In genomic region chr3:166013073-166013679, GRCh38 we compare ENCODE assay signal across 8 cellular contexts.
DNase-seq lines count a peak whose midpoint lies in the region; ATAC-seq, FAIRE-seq and TF ChIP-seq lines count a peak whose summit lies in the region.

No MANE protein-coding gene starts in this region.

- no peaks in the 10 kb centered on the region for H3K36me3 ChIP-seq in pancreas

- WGBS in pancreas, 2 donors: 2 to 10% methylated on average over 1 of the region's 1 CpG

- peak; percentile 96 for FAIRE-seq in pancreas (lab: Jason Lieb, UNC)

- no peaks in the 10 kb centered on the region for H3K9me3 ChIP-seq in pancreas

- no peaks in the 10 kb centered on the region for H3K27me3 ChIP-seq in pancreas

- ATAC-seq in GM18867 (IDR thresholded peaks at IDR 0.05; ENCODE audit: unreplicated experiment) (peak; percentile 44), pancreas (peak in 1 of 4 donors; percentile 43), GM21526 (IDR thresholded peaks at IDR 0.05; ENCODE audit: low FRiP score, unreplicated experiment) (no peak), HG03442 (IDR thresholded peaks at IDR 0.05; ENCODE audit: unreplicated experiment) (no peak), HG02798 (IDR thresholded peaks at IDR 0.05; ENCODE audit: poor library complexity, unreplicated experiment) (no peak)

- TF ChIP-seq CTCF in 22Rv1 (IDR thresholded peaks at IDR 0.05) (peak; percentile 71), pancreas (IDR thresholded peaks at IDR 0.05) (peak in 2 of 4 donors; percentile 20 to 52)

- DNase-seq in NCI-H524 (lab: John Stamatoyannopoulos, UW): peak; percentile 64
- peak; percentile 44 for DNase-seq in dermis blood vessel endothelial cell
- DNase-seq in pancreas: no peak

- H3K4me3 ChIP-seq in pancreas: no peak overlapping the region

- intact Hi-C loops in pancreas (cut with DNase I): loop anchor here in 2 of 3 donors (10.0 kb wide), 1 partner anchor 1022 kb away; no protein-coding TSS in a partner anchor

- no peaks in the 10 kb centered on the region for H3K4me1 ChIP-seq in pancreas

- H3K27ac ChIP-seq in 22Rv1 (no peak overlapping the region), pancreas (no peak overlapping the region)

Comparison
In these comparisons a context has a peak if more than half of its experiments do, and no peak if none do; other contexts are left out.
1. DNase-seq: peak in NCI-H524 (2 of 2) and dermis blood vessel endothelial cell (single experiment); none in pancreas (0 of 6).